8 cellular contexts compared by ENCODE assay signal in genomic region chr10:102675887-102676616, GRCh38. TPM values are rescaled to one million over a fixed set of nuclear protein-coding genes. Genes with fewer than 3 reads are reported as not detected.
DNase-seq lines count a peak whose midpoint lies in the region; ATAC-seq and TF ChIP-seq lines count a peak whose summit lies in the region.

No MANE protein-coding gene starts in this region.

- H3K27me3 ChIP-seq in PC-3 (ENCODE audit: low read length) (no peaks in the 10 kb centered on the region), esophagus (ENCODE audit: control insufficient read depth in 1 of 2, insufficient read depth in 2 of 2, low read length in 2 of 2) (no peaks in the 10 kb centered on the region), osteoblast (ENCODE audit: insufficient read depth, low read length) (no peaks in the 10 kb centered on the region)

- no peak overlapping the region for H3K9ac ChIP-seq in PC-3 (ENCODE audit: low read length)

- H3K4me1 ChIP-seq in PC-3 (ENCODE audit: insufficient read depth, low read length) (peaks cover 3% of the 10 kb centered on the region; the same call in 1 of the 2 replicates), esophagus (ENCODE audit: control insufficient read depth in 2 of 2, insufficient read depth in 2 of 2, low read length in 1 of 2) (peaks cover 10 to 14% of the 10 kb centered on the region in 2 donors), osteoblast (ENCODE audit: insufficient read depth, low read length) (peaks cover 44% of the 10 kb centered on the region)

- H3K79me2 ChIP-seq in PC-3 (ENCODE audit: low read length): no peaks in the 10 kb centered on the region
- H3K79me2 ChIP-seq in osteoblast (ENCODE audit: insufficient read depth, low read length): no peaks in the 10 kb centered on the region

- BruUV-seq in PC-3 (replicated peaks; lab: Mats Ljungman, UMichigan): no TSS peak

- peak; percentile 56 for DNase-seq in GM10248 (ENCODE audit: extremely low spot score)
- DNase-seq in PC-3: peak; percentile 55
- DNase-seq in osteoblast (ENCODE audit: insufficient read length, low spot score, missing footprints): peak; percentile 85
- DNase-seq in GOT3 (lab: John Stamatoyannopoulos, UW): no peak

- H3K4me3 ChIP-seq in PC-3 (ENCODE audit: low read length): no peak overlapping the region
- no peak overlapping the region for H3K4me3 ChIP-seq in esophagus (ENCODE audit: low read depth in 1 of 2, low read length in 2 of 2)
- H3K4me3 ChIP-seq in osteoblast (ENCODE audit: insufficient read depth, low read length): peak overlapping the region; percentile 38

- no peaks in the 10 kb centered on the region for H3K9me3 ChIP-seq in PC-3 (ENCODE audit: low read length)
- no peaks in the 10 kb centered on the region for H3K9me3 ChIP-seq in esophagus (ENCODE audit: control insufficient read depth in 2 of 2, insufficient read depth in 1 of 2, low read depth in 1 of 2, low read length in 1 of 2)
- no peaks in the 10 kb centered on the region for H3K9me3 ChIP-seq in osteoblast (ENCODE audit: low read depth, low read length)

- H4K20me1 ChIP-seq in PC-3 (ENCODE audit: low read length) (no peaks in the 10 kb centered on the region), osteoblast (ENCODE audit: insufficient read depth, low read length) (no peaks in the 10 kb centered on the region)

- 26 to 42% methylated on average over 13 of the region's 13 CpGs for WGBS in esophagus, 2 donors

- ATAC-seq in PC-3 (peak; percentile 79), GM21367 (IDR thresholded peaks at IDR 0.05; ENCODE audit: unreplicated experiment) (no peak), HG02588 (IDR thresholded peaks at IDR 0.05; ENCODE audit: unreplicated experiment) (no peak), HG03097 (IDR thresholded peaks at IDR 0.05; ENCODE audit: low FRiP score, unreplicated experiment) (no peak)

- H3K9me2 ChIP-seq in PC-3 (replicated peaks; ENCODE audit: low read length): no peaks in the 10 kb centered on the region

- H3K27ac ChIP-seq in PC-3 (ENCODE audit: low read length): no peak overlapping the region
- peak overlapping the region; percentile 33 to 61 for H3K27ac ChIP-seq in esophagus (ENCODE audit: low read depth in 2 of 2, low read length in 1 of 2)
- H3K27ac ChIP-seq in osteoblast (ENCODE audit: low read depth, low read length): peak overlapping the region; percentile 97

- H3K4me2 ChIP-seq in PC-3 (ENCODE audit: low read length) (peak overlapping the region; percentile 32; the same call in 1 of the 2 replicates), osteoblast (ENCODE audit: insufficient read depth, low read length) (peak overlapping the region; percentile 90)

- intact Hi-C loops in PC-3 (cut with micrococcal nuclease): loop anchor here (5.0 kb wide), 1 partner anchor 36 kb away; the partner anchor contains the start of genes ARL3 and SFXN2

- H3K36me3 ChIP-seq in PC-3 (ENCODE audit: low read depth, low read length) (no peaks in the 10 kb centered on the region), esophagus (ENCODE audit: control insufficient read depth in 2 of 2, insufficient read depth in 2 of 2, low read length in 1 of 2) (no peaks in the 10 kb centered on the region), osteoblast (ENCODE audit: insufficient read depth, low read length) (no peaks in the 10 kb centered on the region)

- H3F3A ChIP-seq in PC-3 (ENCODE audit: low read length, unreplicated experiment): no peaks in the 10 kb centered on the region

- POLR2A ChIA-PET in GM10248 (lab: Yijun Ruan, JAX) (interaction anchor here (0.6 to 2.2 kb wide), 4 partner anchors 15 to 707 kb away, joined by 3 to 11 read pairs (median 6); no protein-coding TSS in a partner anchor), PC-3 (lab: Charles Lee; ENCODE audit: unreplicated experiment) (interaction anchor here (0.6 kb wide), 1 partner anchor 36 kb away, joined by 3 read pairs; no protein-coding TSS in a partner anchor)

- no peak for TF ChIP-seq CTCF in GM10248 (IDR thresholded peaks at IDR 0.05; ENCODE audit: control extremely low read depth, extremely low read depth, low read depth, missing control alignments)
- TF ChIP-seq CTCF in PC-3 (conservative IDR thresholded peaks at IDR 0.05; ENCODE audit: low read depth, low read length): no peak
- no peak for TF ChIP-seq CTCF in osteoblast (IDR thresholded peaks at IDR 0.05; ENCODE audit: extremely low read depth, low read depth, low read length)

- H2AFZ ChIP-seq in PC-3 (ENCODE audit: low read length) (no peak overlapping the region), osteoblast (ENCODE audit: low read length) (peak overlapping the region; percentile 18)

- CTCF ChIA-PET in GM10248 (lab: Yijun Ruan, JAX): interaction anchor here (1.0 to 8.3 kb wide), 7 partner anchors 13 to 225 kb away, joined by 3 to 84 read pairs (median 5); partner anchors contain the start of genes ARL3 and SFXN2
- CTCF ChIA-PET in PC-3 (lab: Charles Lee): interaction anchor here (0.5 to 0.7 kb wide), 2 partner anchors 72 to 399 kb away, joined by 4 to 8 read pairs; no protein-coding TSS in a partner anchor

RNA-seq across cellular contexts. Expression of gene TRIM8, which starts 31.8 kb away (rescaled TPM):
- total RNA-seq in PC-3 (2014; rRNA removed) (61.4 and 103 TPM in 2 replicates), osteoblast (107 and 126 TPM in 2 replicates)
- polyA plus RNA-seq in esophagus: 10 to 100 TPM; 26.4 to 33.3 TPM

RNA-seq across cellular contexts. Expression of gene ARL3, which starts 38.1 kb away (rescaled TPM):
- total RNA-seq in PC-3 (2014; rRNA removed) (2.5 and 2.8 TPM in 2 replicates), osteoblast (5.3 and 5.8 TPM in 2 replicates)
- 1 to 10 TPM; 2.2 to 4.6 TPM for polyA plus RNA-seq in esophagus

RNA-seq across cellular contexts. Expression of gene SFXN2, which starts 38.4 kb away (rescaled TPM):
- total RNA-seq in PC-3 (2014; rRNA removed): 7.5 and 10.3 TPM in 2 replicates
- polyA plus RNA-seq in esophagus: 1 to 10 TPM; 3.5 to 5.7 TPM
- total RNA-seq in osteoblast: 2.9 and 3.6 TPM in 2 replicates
